1 cellular context compared by ENCODE assay signal in genomic region chr18:58862851-58863538, GRCh38.
TF ChIP-seq lines count a peak whose summit lies in the region.

No MANE protein-coding gene starts in this region.

TF ChIP-seq in HEK293, 187 proteins besides CTCF, POLR2A, EP300 and RAD21 (continued from another document):
- TF ChIP-seq ZNF398 (tag by site-specific recombination; IDR thresholded peaks at IDR 0.05) (no peak), ZNF114 (tag by site-specific recombination; IDR thresholded peaks at IDR 0.05) (no peak), ZNF624 (tag by site-specific recombination; IDR thresholded peaks at IDR 0.05) (no peak)
